ENCODE assay signal across 9 cellular contexts in the genomic region with DNA sequence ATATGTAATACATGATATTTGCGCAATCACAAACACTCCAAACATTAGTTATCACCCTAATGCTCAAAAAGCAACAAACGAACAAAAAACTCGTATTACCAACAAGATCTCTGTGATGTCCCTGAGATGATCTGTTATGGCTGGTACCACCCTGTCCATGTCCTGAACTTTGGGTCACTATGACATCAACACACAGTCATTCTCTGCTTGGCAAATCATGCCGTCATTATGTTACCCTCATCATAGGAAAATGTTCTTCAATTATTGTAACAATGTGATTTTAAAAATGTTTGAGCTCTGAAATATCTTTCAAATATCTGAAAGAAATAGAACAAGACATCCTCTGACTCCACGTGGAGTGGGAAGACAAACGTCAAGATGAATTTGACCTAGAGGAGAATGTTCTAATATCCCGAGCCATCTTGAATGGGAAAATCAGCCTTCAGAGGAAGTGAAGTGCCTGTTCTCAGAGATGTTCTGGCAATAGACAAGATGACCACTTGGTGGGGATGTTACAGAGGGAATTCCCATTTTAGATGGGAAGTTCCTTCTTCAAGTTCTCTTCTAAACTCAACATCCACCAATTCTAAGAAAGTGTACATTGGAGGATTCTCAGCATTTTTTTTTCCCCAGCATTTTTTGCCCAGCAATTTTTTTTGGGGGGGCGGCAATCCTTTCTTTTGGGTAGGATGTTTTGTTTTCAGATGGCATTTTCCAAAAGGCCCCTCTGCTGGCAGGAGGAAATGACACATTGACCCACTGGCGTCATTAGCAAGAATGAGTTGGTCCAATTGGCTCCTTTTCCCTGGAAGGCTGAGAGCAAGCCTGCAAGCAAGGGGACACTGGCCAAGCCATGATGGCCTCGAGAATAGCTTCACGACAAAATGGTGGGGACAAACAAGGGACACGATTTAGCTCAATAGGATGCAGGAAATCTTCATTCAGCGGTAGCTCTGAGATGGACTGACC. TPM values are rescaled to one million over a fixed set of nuclear protein-coding genes. Genes with fewer than 3 reads are reported as not detected.
A peak's percentile ranks its signal among the peaks of the same experiment; 100 is the strongest.
DNase-seq lines count a peak whose midpoint lies in the region; ATAC-seq and TF ChIP-seq lines count a peak whose summit lies in the region.
"Had no signal": no experiment of that assay in that cellular context is flagged by ENCODE, and none has a peak within 500 bp of the region (broad histone marks: within the 10 kb centered on the region; RNA-seq: fewer than 3 reads in every experiment).

No MANE protein-coding gene starts in this region.

- DNase-seq in GM06990 (ENCODE audit: extremely low read depth, insufficient read length): no peak
- peak; percentile 42 for DNase-seq in MV-4-11 (lab: John Stamatoyannopoulos, UW)
- peak; percentile 78 for DNase-seq in astrocyte of the spinal cord (ENCODE audit: low read depth, low spot score)
- peak; percentile 69 for DNase-seq in mesenchymal stem cell
- no peak for DNase-seq in activated CD4-positive, CD25-positive, alpha-beta regulatory T cell (lab: John Stamatoyannopoulos, UW)
- no peak for DNase-seq in T-cell

- H3K27me3 ChIP-seq in GM06990 (replicated peaks; ENCODE audit: control insufficient read depth, insufficient read depth, low read length): no peaks in the 10 kb centered on the region; the same call in 1 of the 2 replicates
- H3K27me3 ChIP-seq in mesenchymal stem cell (ENCODE audit: control insufficient read depth in 1 of 2, insufficient read depth in 1 of 2, low read length in 2 of 2): peaks cover 4 to 5% of the 10 kb centered on the region in 2 experiments

- TF ChIP-seq CTCF in GM06990 (IDR thresholded peaks at IDR 0.05; ENCODE audit: insufficient read depth, low read length, poor library complexity, severe bottlenecking): peak; percentile 43
- peak; percentile 71 for TF ChIP-seq CTCF in astrocyte of the spinal cord (IDR thresholded peaks at IDR 0.05; ENCODE audit: low read depth, low read length)

- H2AK5ac ChIP-seq in mesenchymal stem cell (ENCODE audit: low read length, severe bottlenecking): no peak overlapping the region

- H3K27ac Mint-ChIP-seq in T-cell: no peak overlapping the region

- H3K4me3 ChIP-seq in GM06990 (replicated peaks; ENCODE audit: low read depth, low read length): no peak overlapping the region
- no peak overlapping the region for H3K4me3 ChIP-seq in astrocyte of the spinal cord (ENCODE audit: low read depth, low read length)
- no peak overlapping the region for H3K4me3 ChIP-seq in mesenchymal stem cell (ENCODE audit: insufficient read depth in 1 of 2, low read depth in 1 of 2, low read length in 2 of 2)
- H3K4me3 ChIP-seq: skin epidermis had no signal

- no peak overlapping the region for H3K4ac ChIP-seq in mesenchymal stem cell (ENCODE audit: low read depth in 1 of 2, low read length in 2 of 2)

- CTCF ChIA-PET in T-cell (lab: Charles Lee): interaction anchor here (0.5 to 0.7 kb wide), 2 partner anchors 204 to 242 kb away, joined by 3 read pairs; no protein-coding TSS in a partner anchor

- H3K9me3 Mint-ChIP-seq in T-cell: no peaks in the 10 kb centered on the region

- no peak overlapping the region for H2BK5ac ChIP-seq in mesenchymal stem cell (ENCODE audit: low read depth, low read length, poor library complexity, severe bottlenecking)

- H3K27ac ChIP-seq in mesenchymal stem cell (ENCODE audit: low read length, poor library complexity, severe bottlenecking): no peak overlapping the region
- H3K27ac ChIP-seq: skin epidermis had no signal

- H3K4me3 Mint-ChIP-seq in T-cell: no peak overlapping the region

- ATAC-seq in HG02885 (IDR thresholded peaks at IDR 0.05; ENCODE audit: poor library complexity, unreplicated experiment) (no peak), GM21360 (IDR thresholded peaks at IDR 0.05; ENCODE audit: unreplicated experiment) (no peak), T-cell (replicated peaks in 1 of 4) (no peak)

- no peak overlapping the region for H3K23ac ChIP-seq in mesenchymal stem cell (ENCODE audit: low read length in 2 of 2)

- POLR2A ChIA-PET in T-cell (lab: Charles Lee): no interaction called here

- no peak overlapping the region for H3K14ac ChIP-seq in mesenchymal stem cell (ENCODE audit: low read length in 2 of 2)

- no peak overlapping the region for H3K9ac ChIP-seq in mesenchymal stem cell (ENCODE audit: low read length)

- no peak overlapping the region for H4K91ac ChIP-seq in mesenchymal stem cell (ENCODE audit: low read length)

- H3K4me1 Mint-ChIP-seq in T-cell: no peaks in the 10 kb centered on the region

- no peak overlapping the region for H3K4me2 ChIP-seq in mesenchymal stem cell (ENCODE audit: low read length, poor library complexity, severe bottlenecking)

- H3K18ac ChIP-seq in mesenchymal stem cell (ENCODE audit: low read depth in 1 of 2, low read length in 2 of 2): no peak overlapping the region

- H3K36me3 Mint-ChIP-seq in T-cell: no peaks in the 10 kb centered on the region

- no peaks in the 10 kb centered on the region for H3K9me3 ChIP-seq in mesenchymal stem cell (ENCODE audit: control insufficient read depth, low read length)

- no peaks in the 10 kb centered on the region for H3K79me1 ChIP-seq in mesenchymal stem cell (replicated peaks; ENCODE audit: low read length, poor library complexity, severe bottlenecking)

- in situ Hi-C loops in astrocyte of the spinal cord (cut with HindIII; ENCODE audit: low sequenced_read_pairs): no loop called here

- H2BK120ac ChIP-seq in mesenchymal stem cell (ENCODE audit: low read depth, low read length): no peak overlapping the region

- peaks cover 9% of the 10 kb centered on the region for H3K4me1 ChIP-seq in mesenchymal stem cell (ENCODE audit: control insufficient read depth, insufficient read depth, low read depth, low read length)

- H2BK12ac ChIP-seq in mesenchymal stem cell (ENCODE audit: low read length in 2 of 2): no peak overlapping the region

- WGBS in mesenchymal stem cell: 74% methylated on average over 12 of the region's 13 CpGs

- no peak overlapping the region for H2BK15ac ChIP-seq in mesenchymal stem cell (ENCODE audit: low read depth, poor library complexity, severe bottlenecking)

- H4K8ac ChIP-seq in mesenchymal stem cell (ENCODE audit: low read length): no peak overlapping the region

- H2AFZ ChIP-seq in mesenchymal stem cell (ENCODE audit: low read depth, low read length): no peak overlapping the region

- H3K36me3 ChIP-seq in GM06990 (ENCODE audit: control insufficient read depth, insufficient read depth, low read length) (no peaks in the 10 kb centered on the region), mesenchymal stem cell (ENCODE audit: control insufficient read depth in 1 of 2, insufficient read depth in 2 of 2, low read depth in 1 of 2, low read length in 2 of 2) (no peaks in the 10 kb centered on the region)

- H3K27me3 Mint-ChIP-seq in T-cell: peaks cover 14 to 19% of the 10 kb centered on the region in 2 donors

RNA-seq across cellular contexts. Expression of a gene that starts 3.7 kb away (rescaled TPM):
- 20.7 TPM for polyA plus RNA-seq in mesenchymal stem cell (2013, experiment 1 of 2)
- polyA plus RNA-seq in mesenchymal stem cell (2013, experiment 2 of 2): 21.8 TPM
- not detected for total RNA-seq in T-cell

RNA-seq across cellular contexts. Expression of a gene that starts 20.1 kb away (rescaled TPM):
- polyA plus RNA-seq in mesenchymal stem cell (2013, experiment 1 of 2): not detected
- polyA plus RNA-seq in mesenchymal stem cell (2013, experiment 2 of 2): not detected
- total RNA-seq in T-cell: 1 to 10 TPM; 3.0 to 7.4 (median 5.0) TPM

Comparison
In these comparisons a context has a peak if more than half of its experiments do, and no peak if none do; other contexts are left out.
1. DNase-seq: peak in MV-4-11 (single experiment), astrocyte of the spinal cord (single experiment) and mesenchymal stem cell (single experiment); none in GM06990 (single experiment), activated CD4-positive, CD25-positive, alpha-beta regulatory T cell (0 of 4) and T-cell (0 of 34).